ENCODE assay signal across 8 cellular contexts in genomic region chr9:127450831-127451680, GRCh38. TPM values are rescaled to one million over a fixed set of nuclear protein-coding genes. Genes with fewer than 3 reads are reported as not detected.
A peak's percentile ranks its signal among the peaks of the same experiment; 100 is the strongest.
DNase-seq lines count a peak whose midpoint lies in the region; ATAC-seq, FAIRE-seq and TF ChIP-seq lines count a peak whose summit lies in the region.

TSS of gene LRSAM1 (plus strand) at chr9:127451510. CDS start at chr9:127454528, 3,018 bp downstream.
TSS of gene RPL12 (minus strand) at chr9:127451406. CDS start at chr9:127451317, 89 bp downstream.

- H3K4ac ChIP-seq in H1 (replicated peaks; ENCODE audit: insufficient read length, low read depth, low read length), result peak within 1 kb of the TSS; percentile 91
- peak within 1 kb of the TSS; percentile 87 for H3K4ac ChIP-seq in mesendoderm (ENCODE audit: low read depth, low read length)

- POLR2A ChIA-PET in Caco-2 (lab: Charles Lee) (interaction anchor here (0.6 to 2.0 kb wide), 8 partner anchors 27 to 1500 kb away, joined by 3 to 9 read pairs (median 4); partner anchors contain the start of genes SLC2A8 and ZNF79), H1 (lab: Charles Lee; ENCODE audit: partially characterized antibody) (interaction anchor here (0.5 to 9.0 kb wide), 74 partner anchors 11 to 431 kb away, joined by 3 to 125 read pairs (median 4); partner anchors contain the start of genes PTRH1, SLC2A8, TOR2A and TTC16)

- no peak for TF ChIP-seq RAD21 in H1 (IDR thresholded peaks at IDR 0.05 in 1 of 2, conservative IDR thresholded peaks at IDR 0.05 in 1 of 2; ENCODE audit: low read depth in 2 of 2, low read length in 2 of 2)

- H3K27ac Mint-ChIP-seq in Caco-2 (ENCODE audit: unreplicated experiment), result peak within 1 kb of the TSS; percentile 98
- peak within 1 kb of the TSS; percentile 96 for H3K27ac Mint-ChIP-seq in activated CD8-positive, alpha-beta memory T cell treated with anti-CD3 and anti-CD28 coated beads, Interleukin-2, amount 10 ng/mL, durations not matched to agents 7 days and 5 days

- peaks cover 77% of the 10 kb centered on the region for H3K36me3 Mint-ChIP-seq in Caco-2 (ENCODE audit: insufficient read depth, unreplicated experiment)
- peaks cover 51% of the 10 kb centered on the region for H3K36me3 Mint-ChIP-seq in activated CD8-positive, alpha-beta memory T cell treated with anti-CD3 and anti-CD28 coated beads, Interleukin-2, amount 10 ng/mL, durations not matched to agents 7 days and 5 days

- H3K18ac ChIP-seq in H1 (ENCODE audit: extremely low read depth, low read length) (peak within 1 kb of the TSS; percentile 92), mesendoderm (ENCODE audit: low read length) (peak within 1 kb of the TSS; percentile 43)

- H3K56ac ChIP-seq in H1 (replicated peaks; ENCODE audit: insufficient read length, low read depth, low read length) (peak within 1 kb of the TSS; percentile 90), mesendoderm (ENCODE audit: low read length) (peak within 1 kb of the TSS; percentile 94)

- H3K4me3 ChIP-seq in Caco-2 (ENCODE audit: low read depth, low read length) (peak within 1 kb of the TSS; percentile 98), HUES48 (ENCODE audit: low read depth, low read length) (peak within 1 kb of the TSS; percentile 96), NT2/D1 (ENCODE audit: insufficient read length, low read depth) (peak within 1 kb of the TSS; percentile 100), H1 (ENCODE audit: extremely low read depth in 1 of 4, insufficient read depth in 2 of 4, low read depth in 3 of 4, low read length in 4 of 4) (peak within 1 kb of the TSS; percentile 85 to 99 (median 88)), mesendoderm (ENCODE audit: low read length) (peak within 1 kb of the TSS; percentile 98)

- peaks cover 20 to 29% of the 10 kb centered on the region in 2 experiments for H4K20me1 ChIP-seq in H1 (replicated peaks in 1 of 2; ENCODE audit: control insufficient read depth in 1 of 2, insufficient read depth in 2 of 2, low read length in 2 of 2)

- peak within 1 kb of the TSS; percentile 57; the same call in 1 of the 2 replicates for H2AFZ ChIP-seq in H1 (ENCODE audit: low read length)

- BruUV-seq in Caco-2 (replicated peaks; lab: Mats Ljungman, UMichigan), result TSS peak; percentile 47

- H3K79me1 ChIP-seq in H1 (ENCODE audit: low read depth, low read length) (peaks cover 7% of the 10 kb centered on the region; the same call in 1 of the 2 replicates), mesendoderm (ENCODE audit: low read length) (peaks cover 9% of the 10 kb centered on the region)

- peak within 1 kb of the TSS; percentile 54 for H4K91ac ChIP-seq in H1 (replicated peaks; ENCODE audit: insufficient read length, low read length)

- H2BK15ac ChIP-seq in H1 (ENCODE audit: low read length) (peak within 1 kb of the TSS; percentile 9; the same call in 1 of the 2 replicates), mesendoderm (replicated peaks; ENCODE audit: low read depth) (no peak within 1 kb of the TSS)

- 0 out of 2 replicates have a peak within 1 kb of the TSS, but pooled peaks have one; percentile 29 for H2BK12ac ChIP-seq in H1 (ENCODE audit: low read depth, low read length)

- peak; percentile 96 to 98 for DNase-seq in Caco-2
- peak; percentile 94 for DNase-seq in NT2/D1 (ENCODE audit: low read depth, low spot score)
- peak; percentile 98 for DNase-seq in activated CD8-positive, alpha-beta memory T cell treated with anti-CD3 and anti-CD28 coated beads, Interleukin-2, amount 10 ng/mL, durations not matched to agents 7 days and 5 days
- peak; percentile 91 to 100 for DNase-seq in H1 (ENCODE audit: low read depth in 1 of 2, low spot score in 2 of 2)
- DNase-seq in mesendoderm, result peak; percentile 97
- peak; percentile 93 for DNase-seq in stimulated activated CD8-positive, alpha-beta memory T cell treated with anti-CD3 and anti-CD28 coated beads, Interleukin-12 subunit alpha, Interleukin-12 subunit beta, amount 100 ng/mL, for 4 hours (ENCODE audit: low read depth)

- no peak for TF ChIP-seq CTCF in Caco-2 (IDR thresholded peaks at IDR 0.05; ENCODE audit: insufficient read depth in 1 of 2, low read depth in 1 of 2, low read length in 1 of 2, severe bottlenecking in 1 of 2, unreplicated experiment in 1 of 2)
- no peak for TF ChIP-seq CTCF in H1 (IDR thresholded peaks at IDR 0.05; ENCODE audit: control extremely low read depth in 1 of 3, insufficient read depth in 1 of 3, low read depth in 1 of 3, low read length in 3 of 3)

- H3K9me3 ChIP-seq in Caco-2 (no peaks in the 10 kb centered on the region), HUES48 (ENCODE audit: control insufficient read depth, insufficient read depth, low read length) (no peaks in the 10 kb centered on the region), NT2/D1 (ENCODE audit: insufficient read depth, low read length) (no peaks in the 10 kb centered on the region), H1 (ENCODE audit: insufficient read depth in 2 of 2, low read depth in 1 of 2, low read length in 1 of 2) (no peaks in the 10 kb centered on the region)

- no peaks in the 10 kb centered on the region for H3K9me3 Mint-ChIP-seq in Caco-2 (ENCODE audit: unreplicated experiment)
- no peaks in the 10 kb centered on the region for H3K9me3 Mint-ChIP-seq in activated CD8-positive, alpha-beta memory T cell treated with anti-CD3 and anti-CD28 coated beads, Interleukin-2, amount 10 ng/mL, durations not matched to agents 7 days and 5 days (ENCODE audit: low read depth)

- H3K27ac ChIP-seq in HUES48 (ENCODE audit: low read depth, low read length) (peak within 1 kb of the TSS; percentile 97), H1 (ENCODE audit: low read depth, low read length) (peak within 1 kb of the TSS; percentile 86), mesendoderm (ENCODE audit: low read depth, low read length) (peak within 1 kb of the TSS; percentile 68)

- peak within 1 kb of the TSS; percentile 99 for H3K9ac ChIP-seq in HUES48 (ENCODE audit: low read depth, low read length)
- peak within 1 kb of the TSS; percentile 100 for H3K9ac ChIP-seq in NT2/D1 (ENCODE audit: insufficient read length, low read depth)
- peak within 1 kb of the TSS; percentile 92 to 99 (median 98) for H3K9ac ChIP-seq in H1 (replicated peaks in 1 of 4; ENCODE audit: extremely low read depth in 1 of 4, low read depth in 3 of 4, low read length in 3 of 4)
- H3K9ac ChIP-seq in mesendoderm (ENCODE audit: low read length), result peak within 1 kb of the TSS; percentile 99

- H2AK5ac ChIP-seq in H1 (ENCODE audit: low read depth, low read length) (no peak within 1 kb of the TSS; the same call in 1 of the 2 replicates), mesendoderm (ENCODE audit: low read length) (no peak within 1 kb of the TSS)

- H3K27me3 Mint-ChIP-seq in Caco-2 (ENCODE audit: insufficient read depth, unreplicated experiment), result peaks cover 3% of the 10 kb centered on the region
- H3K27me3 Mint-ChIP-seq in activated CD8-positive, alpha-beta memory T cell treated with anti-CD3 and anti-CD28 coated beads, Interleukin-2, amount 10 ng/mL, durations not matched to agents 7 days and 5 days, result no peaks in the 10 kb centered on the region

- H4K8ac ChIP-seq in H1 (ENCODE audit: extremely low read depth, insufficient read depth, low read length) (peak within 1 kb of the TSS; percentile 97), mesendoderm (ENCODE audit: low read depth, low read length) (no peak within 1 kb of the TSS)

- 1% methylated on average over 56 of the region's 73 CpGs; no CpG with 5 or more reads in 1 of the 2 experiments for WGBS in H1 (ENCODE audit: extremely low coverage in 1 of 2, insufficient coverage in 1 of 2, insufficient read length in 1 of 2, insufficient replicate concordance in 2 of 2, low coverage in 1 of 2, low lambda C conversion rate in 2 of 2, missing lambda C conversion rate in 1 of 2), 2 experiments
- no CpG with 5 or more reads among the region's 73 CpGs for WGBS in mesendoderm (ENCODE audit: extremely low coverage, insufficient coverage, low lambda C conversion rate)

- H3K23me2 ChIP-seq in H1 (ENCODE audit: low read depth, low read length), result peaks cover 19% of the 10 kb centered on the region

- H2BK5ac ChIP-seq in H1 (ENCODE audit: low read depth, low read length), result peak within 1 kb of the TSS; percentile 94
- peak within 1 kb of the TSS; percentile 31 for H2BK5ac ChIP-seq in mesendoderm (ENCODE audit: low read length)

- no peak for FAIRE-seq in H1 (lab: Jason Lieb, UNC)

- peak within 1 kb of the TSS; percentile 58 for H2BK120ac ChIP-seq in H1 (replicated peaks; ENCODE audit: low read depth, low read length)
- no peak within 1 kb of the TSS for H2BK120ac ChIP-seq in mesendoderm (ENCODE audit: low read depth, low read length)

- H3K79me2 ChIP-seq in H1 (ENCODE audit: control insufficient read depth in 1 of 2, insufficient read depth in 2 of 2, low read length in 2 of 2) (peaks cover 17 to 38% of the 10 kb centered on the region in 2 experiments), mesendoderm (ENCODE audit: control insufficient read depth, insufficient read depth, low read length) (peaks cover 34% of the 10 kb centered on the region)

- intact Hi-C loops in Caco-2 (cut with micrococcal nuclease; ENCODE audit: unreplicated experiment), result loop anchor here (1.0 kb wide), 1 partner anchor 27 kb away; the partner anchor contains the start of gene ZNF79

- TF ChIP-seq POLR2A in H1 (IDR thresholded peaks at IDR 0.05; ENCODE audit: control extremely low read depth in 1 of 2, low read depth in 2 of 2, low read length in 2 of 2), result peak; percentile 100

- TF ChIP-seq EP300 in H1 (IDR thresholded peaks at IDR 0.05; ENCODE audit: borderline replicate concordance in 1 of 2, low read depth in 2 of 2, low read length in 2 of 2), result no peak

- CTCF ChIA-PET in Caco-2 (lab: Charles Lee) (interaction anchor here (0.5 to 2.0 kb wide), 2 partner anchors 91 to 467 kb away, joined by 3 to 6 read pairs; no protein-coding TSS in a partner anchor), H1 (lab: Charles Lee; ENCODE audit: partially characterized antibody) (interaction anchor here (0.7 kb wide), 1 partner anchor 591 kb away, joined by 3 read pairs; no protein-coding TSS in a partner anchor)
- CTCF ChIA-PET in activated CD8-positive, alpha-beta memory T cell treated with anti-CD3 and anti-CD28 coated beads, Interleukin-2, amount 10 ng/mL, durations not matched to agents 7 days and 5 days (lab: Charles Lee), result interaction anchor here (0.8 to 2.2 kb wide), 6 partner anchors 9 to 465 kb away, joined by 3 to 5 read pairs (median 4); partner anchors contain the start of gene ZNF79

- H3K14ac ChIP-seq in H1 (ENCODE audit: insufficient read length), result peak within 1 kb of the TSS; percentile 27

- H4K5ac ChIP-seq in H1 (ENCODE audit: insufficient read length, low read depth, low read length) (peak within 1 kb of the TSS; percentile 95), mesendoderm (ENCODE audit: low read length) (no peak within 1 kb of the TSS)

- H3K23ac ChIP-seq in H1 (ENCODE audit: insufficient read length) (peak within 1 kb of the TSS; percentile 5), mesendoderm (ENCODE audit: low read length) (peak within 1 kb of the TSS; percentile 54)

- H3K4me1 ChIP-seq in Caco-2 (peaks cover 9% of the 10 kb centered on the region; the same call in 1 of the 2 replicates), HUES48 (ENCODE audit: control insufficient read depth, insufficient read depth, low read length) (peaks cover 11% of the 10 kb centered on the region), NT2/D1 (ENCODE audit: insufficient read depth, insufficient read length) (peaks cover 7% of the 10 kb centered on the region), H1 (replicated peaks in 1 of 4; ENCODE audit: control insufficient read depth in 3 of 4, insufficient read depth in 4 of 4, low read length in 3 of 4) (peaks cover 0 to 6% (median 4%) of the 10 kb centered on the region in 4 experiments; a peak in 4 of 7 replicates), mesendoderm (ENCODE audit: control insufficient read depth, low read depth, low read length) (peaks cover 3% of the 10 kb centered on the region)

- H3K27me3 ChIP-seq in Caco-2 (replicated peaks; ENCODE audit: control insufficient read depth, insufficient read depth, low read length), result no peaks in the 10 kb centered on the region
- no peaks in the 10 kb centered on the region for H3K27me3 ChIP-seq in HUES48 (ENCODE audit: control insufficient read depth, insufficient read depth, low read length)
- H3K27me3 ChIP-seq in NT2/D1 (ENCODE audit: insufficient read depth, insufficient read length), result no peaks in the 10 kb centered on the region
- no peaks in the 10 kb centered on the region for H3K27me3 ChIP-seq in H1 (replicated peaks in 1 of 4; ENCODE audit: control insufficient read depth in 3 of 4, extremely low read depth in 1 of 4, insufficient read depth in 3 of 4, low read length in 3 of 4)
- H3K27me3 ChIP-seq in mesendoderm (ENCODE audit: insufficient read depth, low read length, poor library complexity), result no peaks in the 10 kb centered on the region

- peaks cover 18% of the 10 kb centered on the region for H3K4me1 Mint-ChIP-seq in Caco-2 (ENCODE audit: low read depth, unreplicated experiment)
- peaks cover 40% of the 10 kb centered on the region for H3K4me1 Mint-ChIP-seq in activated CD8-positive, alpha-beta memory T cell treated with anti-CD3 and anti-CD28 coated beads, Interleukin-2, amount 10 ng/mL, durations not matched to agents 7 days and 5 days

- peak within 1 kb of the TSS; percentile 95 for H3K4me3 Mint-ChIP-seq in Caco-2 (ENCODE audit: unreplicated experiment)
- peak within 1 kb of the TSS; percentile 95 for H3K4me3 Mint-ChIP-seq in activated CD8-positive, alpha-beta memory T cell treated with anti-CD3 and anti-CD28 coated beads, Interleukin-2, amount 10 ng/mL, durations not matched to agents 7 days and 5 days

- peak within 1 kb of the TSS; percentile 95 to 100 for H3K4me2 ChIP-seq in H1 (ENCODE audit: insufficient read depth in 1 of 2, low read depth in 2 of 2, low read length in 2 of 2)
- peak within 1 kb of the TSS; percentile 49 for H3K4me2 ChIP-seq in mesendoderm (ENCODE audit: low read length)

- H2BK20ac ChIP-seq in H1 (ENCODE audit: low read length), result no peak within 1 kb of the TSS

- peak; percentile 57 for ATAC-seq in GM21381 (IDR thresholded peaks at IDR 0.05; ENCODE audit: unreplicated experiment)
- peak; percentile 69 for ATAC-seq in activated CD8-positive, alpha-beta memory T cell treated with anti-CD3 and anti-CD28 coated beads, Interleukin-2, amount 10 ng/mL, durations not matched to agents 7 days and 5 days

- H3K36me3 ChIP-seq in Caco-2 (ENCODE audit: control insufficient read depth, insufficient read depth, low read length), result peaks cover 7% of the 10 kb centered on the region
- H3K36me3 ChIP-seq in HUES48 (ENCODE audit: control insufficient read depth, insufficient read depth, low read length), result peaks cover 57% of the 10 kb centered on the region
- peaks cover 83% of the 10 kb centered on the region for H3K36me3 ChIP-seq in NT2/D1 (ENCODE audit: insufficient read depth, insufficient read length, low read length)
- H3K36me3 ChIP-seq in H1 (ENCODE audit: control insufficient read depth in 2 of 4, insufficient read depth in 4 of 4, low read length in 3 of 4), result peaks cover 36 to 50% (median 42%) of the 10 kb centered on the region in 4 experiments
- H3K36me3 ChIP-seq in mesendoderm (ENCODE audit: control insufficient read depth, insufficient read depth, low read length), result peaks cover 27% of the 10 kb centered on the region

RNA-seq across cellular contexts. Expression of gene LRSAM1, which starts in this region (rescaled TPM):
- 25.8 and 26.2 TPM in 2 replicates for total RNA-seq in Caco-2 (2022)
- 10 to 100 TPM; 25.5 to 27.7 TPM for total RNA-seq in activated CD8-positive, alpha-beta memory T cell treated with anti-CD3 and anti-CD28 coated beads, Interleukin-2, amount 10 ng/mL, durations not matched to agents 7 days and 5 days
- 18.3 and 18.8 TPM in 2 replicates for total RNA-seq in H1 (2021; fragmentation: NEBNext Ultra II Directional; extraction: Animal tissue kit (Norgen Biotek cat#: 25700))
- polyA plus RNA-seq in H1 (2011; rRNA removed), result 9.7 and 16.2 TPM in 2 replicates
- polyA plus RNA-seq in H1 (2011; cell fraction: cytosol; rRNA removed), result 14.4 TPM
- polyA plus RNA-seq in H1 (2011; cell fraction: nucleus; rRNA removed), result 38.1 TPM
- 13.0 to 19.6 TPM (median 17.2 TPM) in 4 replicates for polyA plus RNA-seq in H1 (2012, experiment 1 of 2)
- 17.2 TPM for polyA plus RNA-seq in H1 (2012, experiment 2 of 2)
- polyA plus RNA-seq in H1 (2013, experiment 1 of 2), result 10.1 TPM
- 9.4 TPM for polyA plus RNA-seq in H1 (2013, experiment 2 of 2)
- 9.7 and 10.9 TPM in 2 replicates for polyA minus RNA-seq in H1 (2011; rRNA and poly(A)+ RNA removed)
- 12.3 TPM for polyA minus RNA-seq in H1 (2011; cell fraction: cytosol; rRNA and poly(A)+ RNA removed)
- 21.2 TPM for polyA minus RNA-seq in H1 (2011; cell fraction: nucleus; rRNA and poly(A)+ RNA removed)
- 7.8 TPM for polyA plus RNA-seq in mesendoderm (2013, experiment 1 of 2)
- 8.5 TPM for polyA plus RNA-seq in mesendoderm (2013, experiment 2 of 2)

RNA-seq across cellular contexts. Expression of gene RPL12, which starts in this region (rescaled TPM):
- 1,592 and 1,641 TPM in 2 replicates for total RNA-seq in Caco-2 (2022)
- 1,000 to 10,000 TPM; 1,251 to 1,331 TPM for total RNA-seq in activated CD8-positive, alpha-beta memory T cell treated with anti-CD3 and anti-CD28 coated beads, Interleukin-2, amount 10 ng/mL, durations not matched to agents 7 days and 5 days
- total RNA-seq in H1 (2021; fragmentation: NEBNext Ultra II Directional; extraction: Animal tissue kit (Norgen Biotek cat#: 25700)), result 1,993 and 2,006 TPM in 2 replicates
- polyA plus RNA-seq in H1 (2011; rRNA removed), result 4,427 and 4,892 TPM in 2 replicates
- polyA plus RNA-seq in H1 (2011; cell fraction: cytosol; rRNA removed), result 5,729 TPM
- polyA plus RNA-seq in H1 (2011; cell fraction: nucleus; rRNA removed), result 1,855 TPM
- polyA plus RNA-seq in H1 (2012, experiment 1 of 2), result 3,132 to 3,522 TPM (median 3,375 TPM) in 4 replicates
- polyA plus RNA-seq in H1 (2012, experiment 2 of 2), result 5,820 TPM
- 3,402 TPM for polyA plus RNA-seq in H1 (2013, experiment 1 of 2)
- 3,308 TPM for polyA plus RNA-seq in H1 (2013, experiment 2 of 2)
- polyA minus RNA-seq in H1 (2011; rRNA and poly(A)+ RNA removed), result 609 and 632 TPM in 2 replicates
- 823 TPM for polyA minus RNA-seq in H1 (2011; cell fraction: cytosol; rRNA and poly(A)+ RNA removed)
- polyA minus RNA-seq in H1 (2011; cell fraction: nucleus; rRNA and poly(A)+ RNA removed), result 843 TPM
- 3,187 TPM for polyA plus RNA-seq in mesendoderm (2013, experiment 1 of 2)
- polyA plus RNA-seq in mesendoderm (2013, experiment 2 of 2), result 3,242 TPM

Comparison
In these comparisons a context has a peak if more than half of its experiments do, and no peak if none do; other contexts are left out.
1. Peak in every context shown above with its lines: DNase-seq, ATAC-seq, H3K4me3 ChIP-seq and H3K27ac ChIP-seq.